ENCODE assay signal across 19 cellular contexts in the genomic region with DNA sequence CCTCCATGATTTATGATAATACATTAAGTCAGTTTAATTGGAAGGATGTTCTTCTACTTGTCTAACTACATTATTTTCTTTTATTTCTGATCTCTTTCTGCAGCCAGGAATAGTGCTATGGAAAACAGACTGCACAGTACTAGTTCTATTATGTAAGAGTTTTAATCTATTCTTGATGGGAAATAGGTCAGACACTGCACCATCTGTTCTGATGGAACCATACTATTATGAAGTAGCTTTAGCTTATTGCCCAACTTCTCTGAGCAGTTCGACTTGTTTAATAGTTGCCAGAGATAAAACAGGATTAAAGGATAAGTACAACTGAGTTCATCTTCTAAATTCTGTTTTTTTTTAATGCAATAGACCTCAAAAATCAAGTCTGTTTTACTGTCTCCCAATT. TPM values are rescaled to one million over a fixed set of nuclear protein-coding genes. Genes with fewer than 3 reads are reported as not detected.
A peak's percentile ranks its signal among the peaks of the same experiment; 100 is the strongest.
DNase-seq lines count a peak whose midpoint lies in the region; ATAC-seq and TF ChIP-seq lines count a peak whose summit lies in the region.
"Had no signal": no experiment of that assay in that cellular context is flagged by ENCODE, and none has a peak within 500 bp of the region (broad histone marks: within the 10 kb centered on the region; RNA-seq: fewer than 3 reads in every experiment).

No MANE protein-coding gene starts in this region.

- TF ChIP-seq CTCF in cardiac fibroblast (IDR thresholded peaks at IDR 0.05; ENCODE audit: low read depth, low read length) (no peak), WTC11 (IDR thresholded peaks at IDR 0.05) (no peak)

- DNase-seq in Right ventricle myocardium superior (no peak), cardiac septum (ENCODE audit: low spot score) (no peak), cardiac fibroblast (ENCODE audit: low read depth in 2 of 2) (peak; percentile 36 to 46), left ventricle myocardium superior (no peak), UCSD-AML1 (lab: John Stamatoyannopoulos, UW; ENCODE audit: unreplicated experiment) (no peak), NCI-H2029 treated with DMSO at 0.1 percent for 48 hours (lab: John Stamatoyannopoulos, UW) (no peak), NCI-H2081 (lab: John Stamatoyannopoulos, UW) (no peak), WTC11 (ENCODE audit: low spot score) (no peak)
- DNase-seq: activated CD4-positive, alpha-beta T cell treated with anti-CD3 and anti-CD28 coated beads for 4 hours; activated naive CD4-positive, alpha-beta T cell treated with anti-CD3 and anti-CD28 coated beads, Interleukin-2, amount 50 U/mL, for 16 hours; CD4-positive, alpha-beta memory T cell; natural killer cell; NCI-H1105 treated with DMSO at 0.1 percent for 48 hours; stimulated activated CD4-positive, alpha-beta T cell treated with anti-CD3 and anti-CD28 coated beads, Interleukin-15, amount 100 ng/mL, for 24 hours; upper lobe of left lung had no signal

- no peak overlapping the region for H3K4me3 ChIP-seq in cardiac fibroblast (replicated peaks in 1 of 2; ENCODE audit: low read depth in 2 of 2, low read length in 2 of 2)
- H3K4me3 ChIP-seq: A549, K562, upper lobe of left lung had no signal

- H3K27me3 Mint-ChIP-seq in WTC11 (ENCODE audit: low read depth): no peaks in the 10 kb centered on the region
- H3K27me3 Mint-ChIP-seq: CD4-positive, alpha-beta memory T cell; stimulated activated naive CD8-positive, alpha-beta T cell treated with anti-CD3 and anti-CD28 coated beads, Interleukin-15, Interleukin-2, amounts not matched to agents 100 ng/mL and 50 ng/mL, for 24 hours had no signal

- H3K4me1 Mint-ChIP-seq in WTC11: peaks cover 5% of the 10 kb centered on the region; the same call in 1 of the 2 replicates

- POLR2A ChIA-PET in WTC11 (lab: Charles Lee): no interaction called here

- H3K4me3 Mint-ChIP-seq in WTC11: no peak overlapping the region
- H3K4me3 Mint-ChIP-seq: CD4-positive, alpha-beta memory T cell; natural killer cell; stimulated activated naive CD8-positive, alpha-beta T cell treated with anti-CD3 and anti-CD28 coated beads, Interleukin-15, Interleukin-2, amounts not matched to agents 100 ng/mL and 50 ng/mL, for 24 hours; T-helper 1 cell treated with Interleukin-12 subunit alpha and Interleukin-12 subunit beta and Interleukin-4 antibody, amounts not matched to agents 30 μg/mL and 1 μg/mL, for 36 hours had no signal

- no peaks in the 10 kb centered on the region for H3K36me3 Mint-ChIP-seq in WTC11

- ATAC-seq in Right ventricle myocardium superior (ENCODE audit: poor library complexity) (peak; percentile 64), left ventricle myocardium superior (peak; percentile 85), WTC11 (no peak)
- ATAC-seq: A549, K562, natural killer cell had no signal

- intact Hi-C loops in Right ventricle myocardium superior (cut with DNase I): no loop called here
- intact Hi-C loops in cardiac septum (cut with DNase I): no loop called here
- intact Hi-C loops in left ventricle myocardium superior (cut with micrococcal nuclease): no loop called here

- H3K27ac Mint-ChIP-seq in WTC11: no peak overlapping the region
- H3K27ac Mint-ChIP-seq: CD4-positive, alpha-beta memory T cell; natural killer cell; stimulated activated naive CD8-positive, alpha-beta T cell treated with anti-CD3 and anti-CD28 coated beads, Interleukin-15, Interleukin-2, amounts not matched to agents 100 ng/mL and 50 ng/mL, for 24 hours; T-helper 1 cell treated with Interleukin-12 subunit alpha and Interleukin-12 subunit beta and Interleukin-4 antibody, amounts not matched to agents 30 μg/mL and 1 μg/mL, for 36 hours had no signal

- CTCF ChIA-PET in WTC11 (lab: Charles Lee): no interaction called here

- no peaks in the 10 kb centered on the region for H3K9me3 Mint-ChIP-seq in WTC11
- H3K9me3 Mint-ChIP-seq: natural killer cell; stimulated activated naive CD8-positive, alpha-beta T cell treated with anti-CD3 and anti-CD28 coated beads, Interleukin-15, Interleukin-2, amounts not matched to agents 100 ng/mL and 50 ng/mL, for 24 hours; T-helper 1 cell treated with Interleukin-12 subunit alpha and Interleukin-12 subunit beta and Interleukin-4 antibody, amounts not matched to agents 30 μg/mL and 1 μg/mL, for 36 hours had no signal

TF ChIP-seq in WTC11, 78 proteins besides CTCF, POLR2A, EP300 and RAD21:
- TF ChIP-seq, protein P1, sequence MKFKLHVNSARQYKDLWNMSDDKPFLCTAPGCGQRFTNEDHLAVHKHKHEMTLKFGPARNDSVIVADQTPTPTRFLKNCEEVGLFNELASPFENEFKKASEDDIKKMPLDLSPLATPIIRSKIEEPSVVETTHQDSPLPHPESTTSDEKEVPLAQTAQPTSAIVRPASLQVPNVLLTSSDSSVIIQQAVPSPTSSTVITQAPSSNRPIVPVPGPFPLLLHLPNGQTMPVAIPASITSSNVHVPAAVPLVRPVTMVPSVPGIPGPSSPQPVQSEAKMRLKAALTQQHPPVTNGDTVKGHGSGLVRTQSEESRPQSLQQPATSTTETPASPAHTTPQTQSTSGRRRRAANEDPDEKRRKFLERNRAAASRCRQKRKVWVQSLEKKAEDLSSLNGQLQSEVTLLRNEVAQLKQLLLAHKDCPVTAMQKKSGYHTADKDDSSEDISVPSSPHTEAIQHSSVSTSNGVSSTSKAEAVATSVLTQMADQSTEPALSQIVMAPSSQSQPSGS (CRISPR knock-in tag; IDR thresholded peaks at IDR 0.05; ENCODE audit: borderline replicate concordance, low read depth): no peak
- no peak for TF ChIP-seq GTF2I (CRISPR knock-in tag; conservative IDR thresholded peaks at IDR 0.05)
- TF ChIP-seq ZNF281 (CRISPR knock-in tag; IDR thresholded peaks at IDR 0.05): no peak
- no peak for TF ChIP-seq SMAD3 (CRISPR knock-in tag; IDR thresholded peaks at IDR 0.05; ENCODE audit: borderline replicate concordance)
- no peak for TF ChIP-seq MYBL2 (CRISPR knock-in tag; IDR thresholded peaks at IDR 0.05)
- TF ChIP-seq, protein P2, sequence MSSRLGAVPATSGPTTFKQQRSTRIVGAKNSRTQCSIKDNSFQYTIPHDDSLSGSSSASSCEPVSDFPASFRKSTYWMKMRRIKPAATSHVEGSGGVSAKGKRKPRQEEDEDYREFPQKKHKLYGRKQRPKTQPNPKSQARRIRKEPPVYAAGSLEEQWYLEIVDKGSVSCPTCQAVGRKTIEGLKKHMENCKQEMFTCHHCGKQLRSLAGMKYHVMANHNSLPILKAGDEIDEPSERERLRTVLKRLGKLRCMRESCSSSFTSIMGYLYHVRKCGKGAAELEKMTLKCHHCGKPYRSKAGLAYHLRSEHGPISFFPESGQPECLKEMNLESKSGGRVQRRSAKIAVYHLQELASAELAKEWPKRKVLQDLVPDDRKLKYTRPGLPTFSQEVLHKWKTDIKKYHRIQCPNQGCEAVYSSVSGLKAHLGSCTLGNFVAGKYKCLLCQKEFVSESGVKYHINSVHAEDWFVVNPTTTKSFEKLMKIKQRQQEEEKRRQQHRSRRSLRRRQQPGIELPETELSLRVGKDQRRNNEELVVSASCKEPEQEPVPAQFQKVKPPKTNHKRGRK (CRISPR knock-in tag; IDR thresholded peaks at IDR 0.05; ENCODE audit: borderline replicate concordance): no peak
- no peak for TF ChIP-seq ZNF416 (CRISPR knock-in tag; IDR thresholded peaks at IDR 0.05)
- TF ChIP-seq, protein P3, sequence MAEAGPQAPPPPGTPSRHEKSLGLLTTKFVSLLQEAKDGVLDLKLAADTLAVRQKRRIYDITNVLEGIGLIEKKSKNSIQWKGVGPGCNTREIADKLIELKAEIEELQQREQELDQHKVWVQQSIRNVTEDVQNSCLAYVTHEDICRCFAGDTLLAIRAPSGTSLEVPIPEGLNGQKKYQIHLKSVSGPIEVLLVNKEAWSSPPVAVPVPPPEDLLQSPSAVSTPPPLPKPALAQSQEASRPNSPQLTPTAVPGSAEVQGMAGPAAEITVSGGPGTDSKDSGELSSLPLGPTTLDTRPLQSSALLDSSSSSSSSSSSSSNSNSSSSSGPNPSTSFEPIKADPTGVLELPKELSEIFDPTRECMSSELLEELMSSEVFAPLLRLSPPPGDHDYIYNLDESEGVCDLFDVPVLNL (CRISPR knock-in tag; IDR thresholded peaks at IDR 0.05; ENCODE audit: borderline replicate concordance, low read depth): no peak
- no peak for TF ChIP-seq FOXJ3 (CRISPR knock-in tag; IDR thresholded peaks at IDR 0.05; ENCODE audit: borderline replicate concordance)
- no peak for TF ChIP-seq NFYB (CRISPR knock-in tag; conservative IDR thresholded peaks at IDR 0.05; ENCODE audit: low read depth)

RNA-seq across cellular contexts. Expression of gene SLC46A3, which starts 13.0 kb away (rescaled TPM):
- total RNA-seq in Right ventricle myocardium superior: 16.2 TPM
- 9.9 TPM for total RNA-seq in cardiac septum
- total RNA-seq in left ventricle myocardium superior: 18.1 TPM
- 0.39 to 0.79 TPM (median 0.55 TPM) in 3 replicates for total RNA-seq in WTC11 (2021)

RNA-seq across cellular contexts. Expression of gene POMP, which starts 46.8 kb away (rescaled TPM):
- total RNA-seq in Right ventricle myocardium superior: 112 TPM
- 82.8 TPM for total RNA-seq in cardiac septum
- total RNA-seq in left ventricle myocardium superior: 113 TPM
- total RNA-seq in WTC11 (2021): 90.8 to 95.0 TPM (median 92.2 TPM) in 3 replicates

Comparison
In these comparisons a context has a peak if more than half of its experiments do, and no peak if none do; other contexts are left out.
1. DNase-seq: peak in cardiac fibroblast (2 of 2); none in Right ventricle myocardium superior (single experiment), cardiac septum (single experiment), left ventricle myocardium superior (single experiment), UCSD-AML1 (single experiment), NCI-H2029 treated with DMSO at 0.1 percent for 48 hours (single experiment), NCI-H2081 (0 of 2) and WTC11 (single experiment).